ENCODE assay signal across 1 cellular context in genomic region chr6:13273202-13273930, GRCh38.
TF ChIP-seq lines count a peak whose summit lies in the region.

No MANE protein-coding gene starts in this region.

TF ChIP-seq in K562, 482 proteins besides CTCF, POLR2A, EP300 and RAD21 (continued from another document and continues in another):
- no peak for TF ChIP-seq DEAF1 (CRISPR knock-in tag; IDR thresholded peaks at IDR 0.05)
- no peak for TF ChIP-seq JUND (IDR thresholded peaks at IDR 0.05; ENCODE audit: borderline replicate concordance, low read depth, low read length)
- TF ChIP-seq JUND (tag; IDR thresholded peaks at IDR 0.05; ENCODE audit: borderline replicate concordance, low read depth, low read length): no peak; the same call in 2 of the 3 replicates
- no peak for TF ChIP-seq CHD4 (IDR thresholded peaks at IDR 0.05; ENCODE audit: insufficient read depth, insufficient replicate concordance, low read depth, low read length, poor library complexity, severe bottlenecking)
- no peak for TF ChIP-seq ZFP91 (CRISPR knock-in tag; IDR thresholded peaks at IDR 0.05)
- TF ChIP-seq HNRNPL (IDR thresholded peaks at IDR 0.05; ENCODE audit: low read depth, low read length): no peak
- TF ChIP-seq NR2C2 (CRISPR knock-in tag; IDR thresholded peaks at IDR 0.05): no peak
- TF ChIP-seq NR2C2 (tag; IDR thresholded peaks at IDR 0.05): no peak
- no peak for TF ChIP-seq ZBTB40 (IDR thresholded peaks at IDR 0.05)
- TF ChIP-seq ZBTB40 (CRISPR knock-in tag; IDR thresholded peaks at IDR 0.05): no peak
- TF ChIP-seq HMG20A (CRISPR knock-in tag; conservative IDR thresholded peaks at IDR 0.05): no peak
- TF ChIP-seq TBL1XR1 (IDR thresholded peaks at IDR 0.05; ENCODE audit: low read length in 2 of 2): no peak
- no peak for TF ChIP-seq CBFB (CRISPR knock-in tag; IDR thresholded peaks at IDR 0.05)
- TF ChIP-seq ZFPM2 (CRISPR knock-in tag; IDR thresholded peaks at IDR 0.05): no peak
- no peak for TF ChIP-seq BCLAF1 (IDR thresholded peaks at IDR 0.05; ENCODE audit: borderline replicate concordance in 1 of 2, control insufficient read depth in 1 of 2, low read depth in 2 of 2, low read length in 1 of 2)
- TF ChIP-seq BHLHE40 (IDR thresholded peaks at IDR 0.05; ENCODE audit: low read length): no peak
- no peak for TF ChIP-seq TCFL5 (CRISPR knock-in tag; conservative IDR thresholded peaks at IDR 0.05)
- TF ChIP-seq GTF2E2 (tag; IDR thresholded peaks at IDR 0.05): no peak
- no peak for TF ChIP-seq ZKSCAN3 (CRISPR knock-in tag; IDR thresholded peaks at IDR 0.05)
- TF ChIP-seq POLR2G (IDR thresholded peaks at IDR 0.05; ENCODE audit: low read depth, low read length): peak; percentile 42; the same call in 1 of the 2 replicates
- peak; percentile 47 for TF ChIP-seq BRD9 (IDR thresholded peaks at IDR 0.05; ENCODE audit: low read depth, partially characterized antibody)
- TF ChIP-seq NR0B1 (IDR thresholded peaks at IDR 0.05; ENCODE audit: partially characterized antibody): no peak
- TF ChIP-seq BRCA1 (IDR thresholded peaks at IDR 0.05): no peak
- TF ChIP-seq BRCA1 (CRISPR knock-in tag; IDR thresholded peaks at IDR 0.05): no peak
- TF ChIP-seq RBM14 (IDR thresholded peaks at IDR 0.05; ENCODE audit: borderline replicate concordance, insufficient read depth, low read depth, low read length): no peak
- TF ChIP-seq CSDE1 (IDR thresholded peaks at IDR 0.05): no peak
- TF ChIP-seq XRCC4 (IDR thresholded peaks at IDR 0.05; ENCODE audit: extremely low read depth, insufficient read depth, insufficient read length): no peak
- TF ChIP-seq DPF2 (IDR thresholded peaks at IDR 0.05): peak; percentile 88
- TF ChIP-seq E2F3 (CRISPR knock-in tag; IDR thresholded peaks at IDR 0.05): no peak
- no peak for TF ChIP-seq PHB2 (IDR thresholded peaks at IDR 0.05; ENCODE audit: low read depth)
- TF ChIP-seq NR2C1 (IDR thresholded peaks at IDR 0.05): no peak
- no peak for TF ChIP-seq NR2C1 (tag; IDR thresholded peaks at IDR 0.05)
- TF ChIP-seq CBX3 (IDR thresholded peaks at IDR 0.05; ENCODE audit: borderline replicate concordance in 1 of 2, low read length in 2 of 2): no peak; a peak in 1 of 3 replicates
- no peak for TF ChIP-seq E2F1 (CRISPR knock-in tag; IDR thresholded peaks at IDR 0.05)
- no peak for TF ChIP-seq PCBP2 (IDR thresholded peaks at IDR 0.05; ENCODE audit: low read depth, low read length, poor library complexity, severe bottlenecking)
- TF ChIP-seq JUN (IDR thresholded peaks at IDR 0.05; ENCODE audit: borderline replicate concordance, low read depth, low read length): no peak
- TF ChIP-seq JUN (CRISPR knock-in tag; IDR thresholded peaks at IDR 0.05; ENCODE audit: borderline replicate concordance): no peak
- no peak for TF ChIP-seq SIX5 (IDR thresholded peaks at IDR 0.05; ENCODE audit: borderline replicate concordance in 1 of 2, insufficient read depth in 1 of 2, low read depth in 1 of 2, low read length in 2 of 2)
- TF ChIP-seq FOXP4 (CRISPR knock-in tag; IDR thresholded peaks at IDR 0.05; ENCODE audit: borderline replicate concordance): no peak
- no peak for TF ChIP-seq SP1 (CRISPR knock-in tag; IDR thresholded peaks at IDR 0.05)
- no peak for TF ChIP-seq RUNX1 (IDR thresholded peaks at IDR 0.05; ENCODE audit: low read depth)
- TF ChIP-seq SETDB1 (IDR thresholded peaks at IDR 0.05; ENCODE audit: low read length): no peak
- TF ChIP-seq GTF2A2 (tag; IDR thresholded peaks at IDR 0.05): no peak
- no peak for TF ChIP-seq L3MBTL2 (IDR thresholded peaks at IDR 0.05)
- no peak for TF ChIP-seq MCM5 (IDR thresholded peaks at IDR 0.05; ENCODE audit: low read depth)
- TF ChIP-seq FOXM1 (IDR thresholded peaks at IDR 0.05; ENCODE audit: low read depth): no peak; the same call in 1 of the 2 replicates
- TF ChIP-seq FOXM1 (CRISPR knock-in tag; IDR thresholded peaks at IDR 0.05; ENCODE audit: low read depth): no peak
- no peak for TF ChIP-seq DDX20 (tag; IDR thresholded peaks at IDR 0.05; ENCODE audit: low read depth)
